8 cellular contexts compared by ENCODE assay signal in the genomic region with DNA sequence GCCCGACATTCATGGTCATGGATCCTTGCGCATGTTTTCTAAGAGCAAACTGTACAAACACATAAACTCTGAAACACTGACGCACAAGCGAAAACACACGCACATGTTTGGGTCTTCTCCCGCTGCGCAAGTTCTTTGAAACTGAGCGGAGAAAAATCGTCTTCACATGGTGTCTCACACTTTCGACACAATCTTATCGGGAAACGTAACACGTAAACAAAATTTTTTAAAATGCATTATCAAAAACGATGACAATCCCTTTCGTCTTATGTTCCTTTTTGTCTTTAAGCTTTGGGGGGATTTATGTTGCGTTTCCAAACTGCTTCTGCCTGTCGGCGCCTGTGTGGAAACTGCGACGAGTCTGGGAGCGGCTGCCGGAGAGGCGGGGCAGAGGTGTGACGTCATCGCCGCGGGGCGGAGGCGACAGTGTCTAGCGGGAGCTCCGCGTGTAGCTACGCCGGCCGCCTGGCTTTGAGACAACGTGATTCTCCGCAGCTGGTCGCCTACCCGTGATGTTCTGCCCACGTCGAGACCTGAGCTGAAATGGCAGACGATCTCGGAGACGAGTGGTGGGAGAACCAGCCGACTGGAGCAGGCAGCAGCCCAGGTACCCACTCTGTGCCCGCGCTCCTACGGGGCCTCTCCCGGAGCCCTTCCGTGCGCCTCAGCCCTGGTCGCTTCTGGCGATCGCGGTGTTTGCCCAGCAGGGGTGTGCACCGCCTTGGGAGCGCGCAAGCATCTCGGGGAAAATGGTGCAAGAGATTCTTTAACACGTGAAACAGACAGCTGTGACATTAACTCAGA.
DNase-seq lines count a peak whose midpoint lies in the region; ATAC-seq and FAIRE-seq lines count a peak whose summit lies in the region.

A gene (plus strand): TSS at position 426 of the 804 bp plus-strand sequence.

- H3K27ac Mint-ChIP-seq in central memory CD8-positive, alpha-beta T cell (ENCODE audit: low read depth): peak within 1 kb of the TSS; percentile 100

- H3K9me3 Mint-ChIP-seq in central memory CD8-positive, alpha-beta T cell: no peaks in the 10 kb centered on the region

- peaks cover 44% of the 10 kb centered on the region for H3K4me1 Mint-ChIP-seq in central memory CD8-positive, alpha-beta T cell

- peak within 1 kb of the TSS; percentile 99 for H3K4me3 Mint-ChIP-seq in central memory CD8-positive, alpha-beta T cell

- H3K36me3 Mint-ChIP-seq in central memory CD8-positive, alpha-beta T cell (ENCODE audit: insufficient read depth): peaks cover 9% of the 10 kb centered on the region

- no peaks in the 10 kb centered on the region for H3K27me3 Mint-ChIP-seq in central memory CD8-positive, alpha-beta T cell

- peak; percentile 97 for DNase-seq in AG20443 (ENCODE audit: low spot score)
- peak; percentile 90 to 92 for DNase-seq in NCI-H446 (lab: John Stamatoyannopoulos, UW)
- peak; percentile 82 for DNase-seq in activated CD4-positive, CD25-positive, alpha-beta regulatory T cell treated with anti-CD3 and anti-CD28 coated beads, Interleukin-2, amount 50 U/mL, for 16 hours (ENCODE audit: low read depth, low spot score)
- DNase-seq in central memory CD8-positive, alpha-beta T cell (ENCODE audit: low spot score in 2 of 2): peak; percentile 93 to 98
- DNase-seq in stimulated activated CD4-positive, alpha-beta T cell treated with anti-CD3 and anti-CD28 coated beads, Interleukin-12 subunit alpha, Interleukin-12 subunit beta, amount 100 ng/mL, for 4 hours: peak; percentile 98

- ATAC-seq in GM19025 (IDR thresholded peaks at IDR 0.05; ENCODE audit: low read depth, unreplicated experiment): peak; percentile 99
- ATAC-seq in HG03342 (IDR thresholded peaks at IDR 0.05; ENCODE audit: unreplicated experiment): peak; percentile 96
- ATAC-seq in central memory CD8-positive, alpha-beta T cell (replicated peaks; ENCODE audit: extremely low read depth, poor library complexity, severe bottlenecking): peak; percentile 93

- FAIRE-seq in islet of Langerhans (lab: Jason Lieb, UNC): peak; percentile 98

Comparison
In these comparisons a context has a peak if more than half of its experiments do, and no peak if none do; other contexts are left out.
1. Peak in every context shown above with its lines: DNase-seq and ATAC-seq.